Comparison of ENCODE assay signal across 8 cellular contexts in genomic region chr1:206634365-206635079, GRCh38. TPM values are rescaled to one million over a fixed set of nuclear protein-coding genes. Genes with fewer than 3 reads are reported as not detected.
DNase-seq lines count a peak whose midpoint lies in the region; ATAC-seq and TF ChIP-seq lines count a peak whose summit lies in the region.

No MANE protein-coding gene starts in this region.

- no peaks in the 10 kb centered on the region for H3K36me3 ChIP-seq in duodenal mucosa (ENCODE audit: control insufficient read depth in 1 of 2, insufficient read depth in 2 of 2, low read length in 2 of 2)

- peak overlapping the region; percentile 80 for H3K27ac Mint-ChIP-seq in activated CD4-positive, alpha-beta memory T cell treated with anti-CD3 and anti-CD28 coated beads, Interleukin-2, amount 10 ng/mL, durations not matched to agents 7 days and 5 days

- H3K4me3 Mint-ChIP-seq in activated CD4-positive, alpha-beta memory T cell treated with anti-CD3 and anti-CD28 coated beads, Interleukin-2, amount 10 ng/mL, durations not matched to agents 7 days and 5 days: peak overlapping the region; percentile 80

- no peaks in the 10 kb centered on the region for H3K9me3 ChIP-seq in duodenal mucosa (ENCODE audit: control insufficient read depth in 1 of 2, low read length in 2 of 2)

- H3K27ac ChIP-seq in duodenal mucosa (ENCODE audit: low read depth, low read length): peak overlapping the region; percentile 77

- peaks cover 12 to 13% of the 10 kb centered on the region in 2 donors for H3K4me1 ChIP-seq in duodenal mucosa (ENCODE audit: control insufficient read depth in 1 of 2, insufficient read depth in 2 of 2, low read length in 2 of 2)

- WGBS in lower leg skin, 2 donors: 6 to 11% methylated on average over 26 of the region's 26 CpGs

- peaks cover 36% of the 10 kb centered on the region for H3K4me1 Mint-ChIP-seq in activated CD4-positive, alpha-beta memory T cell treated with anti-CD3 and anti-CD28 coated beads, Interleukin-2, amount 10 ng/mL, durations not matched to agents 7 days and 5 days

- peaks cover 26% of the 10 kb centered on the region for H3K27me3 Mint-ChIP-seq in activated CD4-positive, alpha-beta memory T cell treated with anti-CD3 and anti-CD28 coated beads, Interleukin-2, amount 10 ng/mL, durations not matched to agents 7 days and 5 days

- H3K4me3 ChIP-seq in duodenal mucosa (ENCODE audit: low read depth in 1 of 2, low read length in 2 of 2) (peak overlapping the region; percentile 50 to 75), lower leg skin (ENCODE audit: low read depth, poor library complexity, severe bottlenecking) (no peak overlapping the region)

- intact Hi-C loops in lower leg skin (cut with DNase I; ENCODE audit: low total_unique reads): no loop called here

- no peaks in the 10 kb centered on the region for H3K27me3 ChIP-seq in duodenal mucosa (ENCODE audit: control insufficient read depth in 1 of 2, insufficient read depth in 2 of 2, low read length in 2 of 2)

- TF ChIP-seq CTCF in lower leg skin (IDR thresholded peaks at IDR 0.05): peak in 1 of 3 donors; percentile 41

- no peak for TF ChIP-seq POLR2A in lower leg skin (IDR thresholded peaks at IDR 0.05)

- H3K9me3 Mint-ChIP-seq in activated CD4-positive, alpha-beta memory T cell treated with anti-CD3 and anti-CD28 coated beads, Interleukin-2, amount 10 ng/mL, durations not matched to agents 7 days and 5 days: no peaks in the 10 kb centered on the region

- CTCF ChIA-PET in HEK293T (lab: Yijun Ruan, JAX): interaction anchor here (1.0 to 3.3 kb wide), 6 partner anchors 14 to 62 kb away, joined by 3 to 28 read pairs (median 10); no protein-coding TSS in a partner anchor
- CTCF ChIA-PET in activated CD4-positive, alpha-beta memory T cell treated with anti-CD3 and anti-CD28 coated beads, Interleukin-2, amount 10 ng/mL, durations not matched to agents 7 days and 5 days (lab: Charles Lee): interaction anchor here (0.6 to 8.8 kb wide), 42 partner anchors 8 to 416 kb away, joined by 3 to 250 read pairs (median 5); partner anchors contain the start of genes EIF2D and FCMR

- DNase-seq in AG20443 (ENCODE audit: low spot score): peak; percentile 76
- peak; percentile 74 for DNase-seq in HEK293T (ENCODE audit: extremely low spot score)
- peak; percentile 94 for DNase-seq in NCI-H69 (lab: John Stamatoyannopoulos, UW)
- peak; percentile 80 for DNase-seq in activated CD4-positive, alpha-beta memory T cell treated with anti-CD3 and anti-CD28 coated beads, Interleukin-2, amount 10 ng/mL, durations not matched to agents 7 days and 5 days
- peak; percentile 93 to 99 for DNase-seq in lower leg skin (ENCODE audit: low spot score in 2 of 2)
- peak; percentile 73 to 76 for DNase-seq in stimulated activated CD4-positive, alpha-beta T cell treated with anti-CD3 and anti-CD28 coated beads, Interleukin-2, amount 100 ng/mL, for 48 hours

- ATAC-seq in HG02938 (IDR thresholded peaks at IDR 0.05; ENCODE audit: unreplicated experiment): no peak

- H3K36me3 Mint-ChIP-seq in activated CD4-positive, alpha-beta memory T cell treated with anti-CD3 and anti-CD28 coated beads, Interleukin-2, amount 10 ng/mL, durations not matched to agents 7 days and 5 days (ENCODE audit: low read depth): no peaks in the 10 kb centered on the region

- POLR2A ChIA-PET in HEK293T (lab: Yijun Ruan, JAX): interaction anchor here (0.9 to 2.9 kb wide), 16 partner anchors 7 to 286 kb away, joined by 3 to 31 read pairs (median 5); partner anchors contain the start of gene EIF2D
- POLR2A ChIA-PET in activated CD4-positive, alpha-beta memory T cell treated with anti-CD3 and anti-CD28 coated beads, Interleukin-2, amount 10 ng/mL, durations not matched to agents 7 days and 5 days (lab: Charles Lee): interaction anchor here (1.1 to 3.1 kb wide), 12 partner anchors 15 to 169 kb away, joined by 3 to 33 read pairs (median 6); partner anchors contain the start of genes EIF2D and IKBKE

- peak overlapping the region; percentile 52 to 76 for H3K9ac ChIP-seq in duodenal mucosa (ENCODE audit: low read depth in 1 of 2, low read length in 2 of 2)

TF ChIP-seq in HEK293T, 16 proteins besides CTCF, POLR2A, EP300 and RAD21:
- TF ChIP-seq CTBP1 (IDR thresholded peaks at IDR 0.05; ENCODE audit: borderline replicate concordance): no peak
- TF ChIP-seq HDGF (IDR thresholded peaks at IDR 0.05; ENCODE audit: borderline replicate concordance): no peak
- TF ChIP-seq BHLHE40 (IDR thresholded peaks at IDR 0.05; ENCODE audit: borderline replicate concordance): no peak
- TF ChIP-seq FOXM1 (IDR thresholded peaks at IDR 0.05; ENCODE audit: borderline replicate concordance): no peak
- no peak for TF ChIP-seq LEF1 (IDR thresholded peaks at IDR 0.05; ENCODE audit: borderline replicate concordance)
- TF ChIP-seq FOXA1 (IDR thresholded peaks at IDR 0.05): no peak
- TF ChIP-seq TARDBP (IDR thresholded peaks at IDR 0.05): no peak
- no peak for TF ChIP-seq NFRKB (IDR thresholded peaks at IDR 0.05)
- no peak for TF ChIP-seq ARNT (IDR thresholded peaks at IDR 0.05)
- TF ChIP-seq, protein P1, sequence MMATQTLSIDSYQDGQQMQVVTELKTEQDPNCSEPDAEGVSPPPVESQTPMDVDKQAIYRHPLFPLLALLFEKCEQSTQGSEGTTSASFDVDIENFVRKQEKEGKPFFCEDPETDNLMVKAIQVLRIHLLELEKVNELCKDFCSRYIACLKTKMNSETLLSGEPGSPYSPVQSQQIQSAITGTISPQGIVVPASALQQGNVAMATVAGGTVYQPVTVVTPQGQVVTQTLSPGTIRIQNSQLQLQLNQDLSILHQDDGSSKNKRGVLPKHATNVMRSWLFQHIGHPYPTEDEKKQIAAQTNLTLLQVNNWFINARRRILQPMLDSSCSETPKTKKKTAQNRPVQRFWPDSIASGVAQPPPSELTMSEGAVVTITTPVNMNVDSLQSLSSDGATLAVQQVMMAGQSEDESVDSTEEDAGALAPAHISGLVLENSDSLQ (IDR thresholded peaks at IDR 0.05): peak; percentile 76
- TF ChIP-seq L3MBTL2 (conservative IDR thresholded peaks at IDR 0.05): peak; percentile 38
- no peak for TF ChIP-seq SUZ12 (IDR thresholded peaks at IDR 0.05)

RNA-seq across cellular contexts. Expression of gene DYRK3, which starts 0.8 kb away (rescaled TPM):
- 1 to 10 TPM; 8.8 to 9.2 TPM for total RNA-seq in activated CD4-positive, alpha-beta memory T cell treated with anti-CD3 and anti-CD28 coated beads, Interleukin-2, amount 10 ng/mL, durations not matched to agents 7 days and 5 days
- total RNA-seq in lower leg skin: 1 to 10 TPM; 1.4 to 4.7 (median 3.2) TPM

RNA-seq across cellular contexts. Expression of gene EIF2D, which starts 22.3 kb away (rescaled TPM):
- 10 to 100 TPM; 42.2 to 43.1 TPM for total RNA-seq in activated CD4-positive, alpha-beta memory T cell treated with anti-CD3 and anti-CD28 coated beads, Interleukin-2, amount 10 ng/mL, durations not matched to agents 7 days and 5 days
- total RNA-seq in lower leg skin: 10 to 100 TPM; 39.7 to 57.3 (median 53.1) TPM

RNA-seq across cellular contexts. Expression of gene MAPKAPK2, which starts 50.2 kb away (rescaled TPM):
- 10 to 100 TPM; 89.1 to 95.2 TPM for total RNA-seq in activated CD4-positive, alpha-beta memory T cell treated with anti-CD3 and anti-CD28 coated beads, Interleukin-2, amount 10 ng/mL, durations not matched to agents 7 days and 5 days
- 10 to 100 TPM; 40.0 to 62.4 (median 52.4) TPM for total RNA-seq in lower leg skin
